In genomic region chr17:47685556-47686275, GRCh38 we compare ENCODE assay signal across 15 cellular contexts. TPM values are rescaled to one million over a fixed set of nuclear protein-coding genes. Genes with fewer than 3 reads are reported as not detected.
DNase-seq lines count a peak whose midpoint lies in the region; ATAC-seq and TF ChIP-seq lines count a peak whose summit lies in the region.
"Had no signal": no experiment of that assay in that cellular context is flagged by ENCODE, and none has a peak within 500 bp of the region (broad histone marks: within the 10 kb centered on the region; RNA-seq: fewer than 3 reads in every experiment).

No MANE protein-coding gene starts in this region.

- DNase-seq in cardiac muscle cell (ENCODE audit: low read depth in 1 of 2, low spot score in 1 of 2) = no peak
- no peak for DNase-seq in left cardiac atrium
- no peak for DNase-seq in SK-N-SH
- peak; percentile 61 for DNase-seq in fibroblast of mammary gland (ENCODE audit: low read depth)
- DNase-seq in stimulated activated naive B cell treated with anti-CD40 and anti-IgM and Interleukin-4, amounts not matched to agents 10 μg/mL and 1 μg/mL and 100 μg/mL, for 72 hours = no peak
- DNase-seq in A673 (ENCODE audit: low spot score) = no peak
- no peak for DNase-seq in prostate gland (ENCODE audit: low spot score)
- no peak for DNase-seq in NCI-H2196 treated with DMSO at 0.1 percent for 48 hours (lab: John Stamatoyannopoulos, UW; ENCODE audit: unreplicated experiment)
- DNase-seq: activated CD4-positive, alpha-beta T cell treated with anti-CD3 and anti-CD28 coated beads for 4 hours; colonic mucosa; GF-D8; NCI-H2171; psoas muscle had no signal

- H3K79me2 ChIP-seq in SK-N-SH (ENCODE audit: insufficient read depth) = 0 out of 2 replicates have a peak, but pooled peaks cover 8% of the 10 kb centered on the region

- peak overlapping the region; percentile 69 for H3K27ac Mint-ChIP-seq in stimulated activated naive B cell treated with anti-CD40 and anti-IgM and Interleukin-4, amounts not matched to agents 10 μg/mL and 1 μg/mL and 100 μg/mL, for 72 hours
- H3K27ac Mint-ChIP-seq: stimulated activated memory B cell treated with anti-CD40 and anti-IgM and Interleukin-4, amounts not matched to agents 10 μg/mL and 1 μg/mL and 100 μg/mL, for 72 hours had no signal

- H3K27me3 Mint-ChIP-seq in stimulated activated naive B cell treated with anti-CD40 and anti-IgM and Interleukin-4, amounts not matched to agents 10 μg/mL and 1 μg/mL and 100 μg/mL, for 72 hours = no peaks in the 10 kb centered on the region
- H3K27me3 Mint-ChIP-seq: stimulated activated memory B cell treated with anti-CD40 and anti-IgM and Interleukin-4, amounts not matched to agents 10 μg/mL and 1 μg/mL and 100 μg/mL, for 72 hours had no signal

- H3K9ac ChIP-seq in SK-N-SH = peak overlapping the region; percentile 24

- POLR2A ChIA-PET in SK-N-SH (lab: Yijun Ruan, JAX) (interaction anchor here (0.6 kb wide), 1 partner anchor 21 kb away, joined by 3 read pairs; no protein-coding TSS in a partner anchor), A673 (lab: Charles Lee; ENCODE audit: low non-redundant PET) (no interaction called here)

- no peak overlapping the region; the same call in 1 of the 2 replicates for H3K4me2 ChIP-seq in SK-N-SH

- peak overlapping the region; percentile 70 for H3K27ac ChIP-seq in cardiac muscle cell
- H3K27ac ChIP-seq in SK-N-SH (ENCODE audit: low read depth in 2 of 2, low read length in 1 of 2) = peak overlapping the region in 1 of 2 experiments; percentile 52; a peak in 2 of 4 replicates
- no peak overlapping the region for H3K27ac ChIP-seq in A673 (ENCODE audit: low read depth, low read length, poor library complexity, severe bottlenecking)
- H3K27ac ChIP-seq in prostate gland = no peak overlapping the region
- H3K27ac ChIP-seq: C4-2B, colonic mucosa, psoas muscle had no signal

- H4K20me1 ChIP-seq in SK-N-SH (ENCODE audit: insufficient read depth) = peaks cover 23% of the 10 kb centered on the region; the same call in 1 of the 2 replicates

- no peaks in the 10 kb centered on the region for H3K9me3 ChIP-seq in cardiac muscle cell (ENCODE audit: low read depth)
- H3K9me3 ChIP-seq in SK-N-SH = no peaks in the 10 kb centered on the region
- H3K9me3 ChIP-seq in A673 (ENCODE audit: low read depth, low read length, poor library complexity, severe bottlenecking) = no peaks in the 10 kb centered on the region
- H3K9me3 ChIP-seq in prostate gland = no peaks in the 10 kb centered on the region
- H3K9me3 ChIP-seq: colonic mucosa, psoas muscle had no signal

- intact Hi-C loops in left cardiac atrium (cut with DNase I) (no loop called here), A673 (cut with micrococcal nuclease; ENCODE audit: unreplicated experiment) (no loop called here), prostate gland (cut with DNase I) (no loop called here)

- H3K4me3 ChIP-seq in cardiac muscle cell = no peak overlapping the region
- no peak overlapping the region for H3K4me3 ChIP-seq in SK-N-SH (ENCODE audit: low read depth in 2 of 2, low read length in 1 of 2)
- H3K4me3 ChIP-seq in fibroblast of mammary gland (ENCODE audit: control insufficient read depth, low read depth, low read length) = no peak overlapping the region
- no peak overlapping the region for H3K4me3 ChIP-seq in A673 (ENCODE audit: low read depth, low read length, poor library complexity, severe bottlenecking)
- no peak overlapping the region for H3K4me3 ChIP-seq in prostate gland
- H3K4me3 ChIP-seq: colonic mucosa, psoas muscle had no signal

- no peak for TF ChIP-seq EP300 in SK-N-SH (IDR thresholded peaks at IDR 0.05; ENCODE audit: borderline replicate concordance in 1 of 2, low read depth in 1 of 2, low read length in 1 of 2)

- ATAC-seq in left cardiac atrium = no peak
- ATAC-seq in stimulated activated naive B cell treated with anti-CD40 and anti-IgM and Interleukin-4, amounts not matched to agents 10 μg/mL and 1 μg/mL and 100 μg/mL, for 72 hours (replicated peaks) = no peak
- ATAC-seq: stimulated activated memory B cell treated with anti-CD40 and anti-IgM and Interleukin-4, amounts not matched to agents 10 μg/mL and 1 μg/mL and 100 μg/mL, for 72 hours had no signal

- TF ChIP-seq RAD21 in SK-N-SH (IDR thresholded peaks at IDR 0.05; ENCODE audit: low read length) = no peak

- no peak overlapping the region for H2AFZ ChIP-seq in SK-N-SH (ENCODE audit: low read depth)

- CTCF ChIA-PET in SK-N-SH (lab: Yijun Ruan, JAX) = interaction anchor here (0.7 to 1.1 kb wide), 4 partner anchors 13 to 105 kb away, joined by 3 to 6 read pairs (median 3); no protein-coding TSS in a partner anchor
- CTCF ChIA-PET in A673 (lab: Charles Lee) = no interaction called here

- BruUV-seq in A673 (replicated peaks; lab: Mats Ljungman, UMichigan) = no TSS peak

- H3K4me1 Mint-ChIP-seq in stimulated activated naive B cell treated with anti-CD40 and anti-IgM and Interleukin-4, amounts not matched to agents 10 μg/mL and 1 μg/mL and 100 μg/mL, for 72 hours = peaks cover 4 to 9% of the 10 kb centered on the region in 2 donors
- H3K4me1 Mint-ChIP-seq: stimulated activated memory B cell treated with anti-CD40 and anti-IgM and Interleukin-4, amounts not matched to agents 10 μg/mL and 1 μg/mL and 100 μg/mL, for 72 hours had no signal

- peaks cover 64% of the 10 kb centered on the region for H3F3A ChIP-seq in SK-N-SH (replicated peaks; ENCODE audit: insufficient read depth)

- H3K36me3 ChIP-seq in cardiac muscle cell (peaks cover 19% of the 10 kb centered on the region), SK-N-SH (replicated peaks in 1 of 2; ENCODE audit: control insufficient read depth in 1 of 2, insufficient read depth in 2 of 2, low read length in 1 of 2) (peaks cover 52 to 59% of the 10 kb centered on the region in 2 experiments), A673 (ENCODE audit: insufficient read depth, low read length, poor library complexity, severe bottlenecking) (peaks cover 26% of the 10 kb centered on the region), prostate gland (no peaks in the 10 kb centered on the region)
- H3K36me3 ChIP-seq: colonic mucosa had no signal

- TF ChIP-seq POLR2A in prostate gland (IDR thresholded peaks at IDR 0.05) = no peak

- peaks cover 31 to 36% of the 10 kb centered on the region in 2 donors for H3K36me3 Mint-ChIP-seq in stimulated activated naive B cell treated with anti-CD40 and anti-IgM and Interleukin-4, amounts not matched to agents 10 μg/mL and 1 μg/mL and 100 μg/mL, for 72 hours

- H3K9me3 Mint-ChIP-seq in stimulated activated naive B cell treated with anti-CD40 and anti-IgM and Interleukin-4, amounts not matched to agents 10 μg/mL and 1 μg/mL and 100 μg/mL, for 72 hours = no peaks in the 10 kb centered on the region
- H3K9me3 Mint-ChIP-seq: stimulated activated memory B cell treated with anti-CD40 and anti-IgM and Interleukin-4, amounts not matched to agents 10 μg/mL and 1 μg/mL and 100 μg/mL, for 72 hours had no signal

- H3K27me3 ChIP-seq in cardiac muscle cell = no peaks in the 10 kb centered on the region
- H3K27me3 ChIP-seq in SK-N-SH (ENCODE audit: insufficient read depth) = no peaks in the 10 kb centered on the region
- H3K27me3 ChIP-seq in A673 (replicated peaks; ENCODE audit: insufficient read depth, low read depth, low read length, poor library complexity) = no peaks in the 10 kb centered on the region
- H3K27me3 ChIP-seq in prostate gland (replicated peaks; ENCODE audit: insufficient read depth) = no peaks in the 10 kb centered on the region
- H3K27me3 ChIP-seq: colonic mucosa had no signal

- H3K4me1 ChIP-seq in cardiac muscle cell (ENCODE audit: low read depth) = no peaks in the 10 kb centered on the region
- peaks cover 0 to 20% of the 10 kb centered on the region in 2 experiments; a peak in 2 of 4 replicates for H3K4me1 ChIP-seq in SK-N-SH (ENCODE audit: control insufficient read depth in 1 of 2, insufficient read depth in 2 of 2, low read depth in 1 of 2, low read length in 1 of 2)
- no peaks in the 10 kb centered on the region for H3K4me1 ChIP-seq in A673 (ENCODE audit: insufficient read depth, low read length, poor library complexity, severe bottlenecking)
- H3K4me1 ChIP-seq in prostate gland (replicated peaks) = no peaks in the 10 kb centered on the region
- H3K4me1 ChIP-seq: colonic mucosa had no signal

- no peaks in the 10 kb centered on the region for H3K9me2 ChIP-seq in SK-N-SH

- TF ChIP-seq CTCF in cardiac muscle cell (IDR thresholded peaks at IDR 0.05; ENCODE audit: low read depth, low read length) (no peak), SK-N-SH (IDR thresholded peaks at IDR 0.05) (no peak), fibroblast of mammary gland (conservative IDR thresholded peaks at IDR 0.05; ENCODE audit: control insufficient read depth, insufficient read depth, low read depth, low read length) (no peak), A673 (conservative IDR thresholded peaks at IDR 0.05; ENCODE audit: low read depth, low read length) (no peak), prostate gland (IDR thresholded peaks at IDR 0.05) (no peak)

- 90% methylated on average over 4 of the region's 4 CpGs for WGBS in SK-N-SH (ENCODE audit: low lambda C conversion rate)
- WGBS in prostate gland = 88% methylated on average over 4 of the region's 4 CpGs

- no peak overlapping the region for H3K4me3 Mint-ChIP-seq in stimulated activated naive B cell treated with anti-CD40 and anti-IgM and Interleukin-4, amounts not matched to agents 10 μg/mL and 1 μg/mL and 100 μg/mL, for 72 hours
- H3K4me3 Mint-ChIP-seq: stimulated activated memory B cell treated with anti-CD40 and anti-IgM and Interleukin-4, amounts not matched to agents 10 μg/mL and 1 μg/mL and 100 μg/mL, for 72 hours had no signal

RNA-seq across cellular contexts. Expression of gene TBKBP1, which starts 8.2 kb away (rescaled TPM):
- total RNA-seq in cardiac muscle cell (112 and 143 TPM in 2 replicates), left cardiac atrium (10 to 100 TPM; 13.7 to 17.9 TPM), A673 (2021) (21.1 and 25.3 TPM in 2 replicates), prostate gland (10 to 100 TPM in 1 of 2 donors, 1 to 10 TPM in 1; 9.5 to 15.3 TPM)
- polyA plus RNA-seq in cardiac muscle cell (22.6 and 30.2 TPM in 2 replicates), SK-N-SH (2012; rRNA removed) (11.5 and 14.4 TPM in 2 replicates)
- 7.3 and 10.0 TPM in 2 replicates for polyA plus RNA-seq in SK-N-SH (2012; cell fraction: cytosol; rRNA removed)
- polyA plus RNA-seq in SK-N-SH (2012; cell fraction: nucleus; rRNA removed) = 83.8 and 86.9 TPM in 2 replicates

RNA-seq across cellular contexts. Expression of gene KPNB1, which starts 36.0 kb away (rescaled TPM):
- total RNA-seq in cardiac muscle cell (218 and 318 TPM in 2 replicates), left cardiac atrium (100 to 1,000 TPM; 145 to 180 TPM), A673 (2021) (429 and 452 TPM in 2 replicates), prostate gland (100 to 1,000 TPM; 148 to 239 TPM)
- polyA plus RNA-seq in cardiac muscle cell (97.9 and 125 TPM in 2 replicates), SK-N-SH (2012; rRNA removed) (89.5 and 142 TPM in 2 replicates)
- 99.2 and 142 TPM in 2 replicates for polyA plus RNA-seq in SK-N-SH (2012; cell fraction: cytosol; rRNA removed)
- polyA plus RNA-seq in SK-N-SH (2012; cell fraction: nucleus; rRNA removed) = 142 and 235 TPM in 2 replicates

RNA-seq across cellular contexts. Expression of gene TBX21, which starts 47.3 kb away (rescaled TPM):
- 1.0 and 2.9 TPM in 2 replicates for total RNA-seq in cardiac muscle cell
- 0.12 and 1.5 TPM in 2 replicates for polyA plus RNA-seq in cardiac muscle cell
- total RNA-seq in left cardiac atrium = under 1 TPM; 0.34 to 0.80 TPM
- not detected in 2 replicates for polyA plus RNA-seq in SK-N-SH (2012; rRNA removed)
- polyA plus RNA-seq in SK-N-SH (2012; cell fraction: cytosol; rRNA removed) = not detected in 2 replicates
- not detected in 2 replicates for polyA plus RNA-seq in SK-N-SH (2012; cell fraction: nucleus; rRNA removed)
- not detected in 2 replicates for total RNA-seq in A673 (2021)
- under 1 TPM; 0.27 to 0.45 TPM for total RNA-seq in prostate gland
